In the genomic region with DNA sequence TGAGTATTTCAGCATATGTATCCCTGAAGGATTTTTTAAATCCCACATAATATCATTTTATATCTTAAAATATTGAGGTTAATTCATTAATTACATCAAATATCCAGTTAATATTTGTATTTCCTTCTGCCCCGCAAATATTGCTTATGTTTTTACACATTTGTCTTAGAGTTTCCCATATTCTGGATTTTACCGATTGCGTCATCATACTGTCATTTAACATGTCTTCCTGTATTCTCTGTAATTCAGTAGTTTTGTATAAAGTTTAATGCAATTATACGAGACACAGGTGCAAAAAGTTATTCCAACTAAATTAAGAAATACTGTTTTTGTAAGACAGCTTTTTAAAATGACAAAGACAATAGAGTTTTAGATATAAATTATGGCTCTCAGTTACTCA, we compare ENCODE assay signal across 7 cellular contexts.
"Had no signal": no experiment of that assay in that cellular context is flagged by ENCODE, and none has a peak within 500 bp of the region (broad histone marks: within the 10 kb centered on the region; RNA-seq: fewer than 3 reads in every experiment).

No MANE protein-coding gene starts in this region.

- H3K27ac ChIP-seq: GM23248 had no signal

- FAIRE-seq: H54, HTR-8/SVneo had no signal

- DNase-seq: GM23248, GOT3, H9, HCEC 1CT, KG1 had no signal

- H2AFZ ChIP-seq: GM23248 had no signal

- H3K4me3 ChIP-seq: GM23248 had no signal

- H3K9ac ChIP-seq: GM23248 had no signal
